ENCODE assay signal across 10 cellular contexts in the genomic region with DNA sequence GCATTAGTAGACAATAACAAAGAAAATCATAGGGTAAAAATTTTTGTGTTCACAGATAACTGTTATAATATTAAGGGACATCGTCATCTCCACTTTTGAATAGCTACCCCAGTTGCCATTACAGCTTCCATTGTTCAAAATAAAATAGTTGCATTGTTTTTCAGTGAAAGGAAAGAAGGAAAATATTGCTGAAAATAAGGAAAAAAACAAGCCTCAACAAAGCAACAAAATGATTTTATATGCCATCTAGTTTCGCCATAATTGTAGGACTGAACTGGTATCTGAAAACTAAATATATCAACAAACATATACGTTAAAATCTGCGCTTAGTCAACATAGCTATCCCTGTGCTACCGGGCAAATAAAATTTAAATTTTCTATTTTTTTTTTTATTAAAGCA. TPM values are rescaled to one million over a fixed set of nuclear protein-coding genes. Genes with fewer than 3 reads are reported as not detected.
DNase-seq lines count a peak whose midpoint lies in the region; ATAC-seq and TF ChIP-seq lines count a peak whose summit lies in the region.
"Had no signal": no experiment of that assay in that cellular context is flagged by ENCODE, and none has a peak within 500 bp of the region (broad histone marks: within the 10 kb centered on the region; RNA-seq: fewer than 3 reads in every experiment).

No MANE protein-coding gene starts in this region.

- POLR2A ChIA-PET in CD4-positive, alpha-beta T cell (lab: Charles Lee), result interaction anchor here (0.6 to 3.8 kb wide), 5 partner anchors 82 to 362 kb away, joined by 3 to 23 read pairs (median 3); a partner anchor contains a TSS

- peaks cover 61% of the 10 kb centered on the region for H3K4me1 Mint-ChIP-seq in CD4-positive, alpha-beta T cell (ENCODE audit: low read depth)
- peaks cover 58% of the 10 kb centered on the region for H3K4me1 Mint-ChIP-seq in central memory CD8-positive, alpha-beta T cell
- peaks cover 36 to 56% of the 10 kb centered on the region in 2 donors for H3K4me1 Mint-ChIP-seq in natural killer cell treated with Interleukin-12 subunit alpha and Interleukin-12 subunit beta and Interleukin-15 and Interleukin-18, amount 100 ng/mL, for 72 hours (ENCODE audit: low read depth in 2 of 2)

- DNase-seq in CD4-positive, alpha-beta T cell, result no peak
- no peak for DNase-seq in central memory CD8-positive, alpha-beta T cell (ENCODE audit: low spot score in 2 of 2)
- no peak for DNase-seq in natural killer cell treated with Interleukin-12 subunit alpha and Interleukin-12 subunit beta and Interleukin-15 and Interleukin-18, amount 100 ng/mL, for 72 hours (ENCODE audit: low spot score)
- DNase-seq in iPS-NIHi7 (ENCODE audit: extremely low spot score), result no peak
- DNase-seq in activated gamma-delta T cell (lab: John Stamatoyannopoulos, UW), result no peak
- no peak for DNase-seq in SKM-1 treated with dmso at 0.1 percent for 144 hours (lab: John Stamatoyannopoulos, UW; ENCODE audit: unreplicated experiment)
- DNase-seq: NCI-H2081, ovary had no signal

- no peaks in the 10 kb centered on the region for H3K9me3 Mint-ChIP-seq in CD4-positive, alpha-beta T cell
- no peaks in the 10 kb centered on the region for H3K9me3 Mint-ChIP-seq in central memory CD8-positive, alpha-beta T cell
- H3K9me3 Mint-ChIP-seq in natural killer cell treated with Interleukin-12 subunit alpha and Interleukin-12 subunit beta and Interleukin-15 and Interleukin-18, amount 100 ng/mL, for 72 hours, result no peaks in the 10 kb centered on the region

- no peaks in the 10 kb centered on the region for H4K20me1 ChIP-seq in KMS-11 (ENCODE audit: insufficient read depth)

- TF ChIP-seq CTCF in CD4-positive, alpha-beta T cell (IDR thresholded peaks at IDR 0.05), result no peak
- TF ChIP-seq CTCF in KMS-11 (conservative IDR thresholded peaks at IDR 0.05; ENCODE audit: low read depth, low read length), result no peak

- H3K27me3 Mint-ChIP-seq in CD4-positive, alpha-beta T cell, result no peaks in the 10 kb centered on the region
- no peaks in the 10 kb centered on the region for H3K27me3 Mint-ChIP-seq in central memory CD8-positive, alpha-beta T cell
- H3K27me3 Mint-ChIP-seq in natural killer cell treated with Interleukin-12 subunit alpha and Interleukin-12 subunit beta and Interleukin-15 and Interleukin-18, amount 100 ng/mL, for 72 hours, result no peaks in the 10 kb centered on the region

- peak overlapping the region; percentile 94 for H3K4me3 Mint-ChIP-seq in CD4-positive, alpha-beta T cell
- H3K4me3 Mint-ChIP-seq in central memory CD8-positive, alpha-beta T cell, result peak overlapping the region; percentile 36
- H3K4me3 Mint-ChIP-seq in natural killer cell treated with Interleukin-12 subunit alpha and Interleukin-12 subunit beta and Interleukin-15 and Interleukin-18, amount 100 ng/mL, for 72 hours, result peak overlapping the region; percentile 98

- no peaks in the 10 kb centered on the region for H3K9me3 ChIP-seq in CD4-positive, alpha-beta T cell (ENCODE audit: control insufficient read depth, low read length)
- H3K9me3 ChIP-seq: ovary had no signal

- H3K36me3 ChIP-seq in KMS-11 (ENCODE audit: insufficient read depth), result no peaks in the 10 kb centered on the region
- H3K36me3 ChIP-seq: ovary had no signal

- peak overlapping the region; percentile 70 for H3K4me2 ChIP-seq in KMS-11

- H2AFZ ChIP-seq in KMS-11 (ENCODE audit: low read depth), result no peak overlapping the region

- intact Hi-C loops in CD4-positive, alpha-beta T cell (cut with DNase I, micrococcal nuclease), result loop anchor here (2.0 to 10.0 kb wide), 6 partner anchors 16 to 362 kb away; a partner anchor contains a TSS

- no peak overlapping the region for H3K9ac ChIP-seq in KMS-11

- H3K27ac ChIP-seq in CD4-positive, alpha-beta T cell (ENCODE audit: low read depth, low read length), result no peak overlapping the region
- peak overlapping the region; percentile 97; the same call in 1 of the 2 replicates for H3K27ac ChIP-seq in KMS-11
- H3K27ac ChIP-seq: ovary had no signal

- no peaks in the 10 kb centered on the region for H3K27me3 ChIP-seq in CD4-positive, alpha-beta T cell (ENCODE audit: control insufficient read depth, insufficient read depth, low read length)
- H3K27me3 ChIP-seq in KMS-11 (ENCODE audit: insufficient read depth, low read depth), result no peaks in the 10 kb centered on the region
- H3K27me3 ChIP-seq: ovary had no signal

- no peak for ATAC-seq in CD4-positive, alpha-beta T cell (ENCODE audit: poor library complexity)
- ATAC-seq in central memory CD8-positive, alpha-beta T cell (replicated peaks; ENCODE audit: extremely low read depth, poor library complexity, severe bottlenecking), result no peak
- ATAC-seq in natural killer cell treated with Interleukin-12 subunit alpha and Interleukin-12 subunit beta and Interleukin-15 and Interleukin-18, amount 100 ng/mL, for 72 hours, result no peak
- ATAC-seq in HG02759 (IDR thresholded peaks at IDR 0.05; ENCODE audit: unreplicated experiment), result no peak

- H3K4me3 ChIP-seq in KMS-11 (IDR thresholded peaks at IDR 0.05; ENCODE audit: insufficient read depth, low read depth, low read length), result no peak overlapping the region

- H3K27ac Mint-ChIP-seq in CD4-positive, alpha-beta T cell, result peak overlapping the region; percentile 93
- no peak overlapping the region for H3K27ac Mint-ChIP-seq in central memory CD8-positive, alpha-beta T cell (ENCODE audit: low read depth)
- peak overlapping the region; percentile 92 to 98 for H3K27ac Mint-ChIP-seq in natural killer cell treated with Interleukin-12 subunit alpha and Interleukin-12 subunit beta and Interleukin-15 and Interleukin-18, amount 100 ng/mL, for 72 hours

- peaks cover 32% of the 10 kb centered on the region for H3K36me3 Mint-ChIP-seq in CD4-positive, alpha-beta T cell (ENCODE audit: low read depth)
- peaks cover 43% of the 10 kb centered on the region for H3K36me3 Mint-ChIP-seq in central memory CD8-positive, alpha-beta T cell (ENCODE audit: insufficient read depth)
- peaks cover 5% of the 10 kb centered on the region for H3K36me3 Mint-ChIP-seq in natural killer cell treated with Interleukin-12 subunit alpha and Interleukin-12 subunit beta and Interleukin-15 and Interleukin-18, amount 100 ng/mL, for 72 hours

- H3K79me2 ChIP-seq in KMS-11 (ENCODE audit: insufficient read depth, low read depth), result peaks cover 68% of the 10 kb centered on the region

- H3K4me1 ChIP-seq in KMS-11 (ENCODE audit: low read depth, poor library complexity, severe bottlenecking), result peaks cover 50% of the 10 kb centered on the region

- CTCF ChIA-PET in CD4-positive, alpha-beta T cell (lab: Charles Lee), result interaction anchor here (1.4 kb wide), 1 partner anchor 182 kb away, joined by 4 read pairs; no protein-coding TSS in a partner anchor

RNA-seq across cellular contexts. Expression of a gene that starts 3.3 kb away (rescaled TPM):
- 100 to 1,000 TPM; 112 to 113 TPM for total RNA-seq in CD4-positive, alpha-beta T cell
- 10 to 100 TPM; 66.9 to 82.1 TPM for total RNA-seq in natural killer cell treated with Interleukin-12 subunit alpha and Interleukin-12 subunit beta and Interleukin-15 and Interleukin-18, amount 100 ng/mL, for 72 hours

Comparison
In these comparisons a context has a peak if more than half of its experiments do, and no peak if none do; other contexts are left out.
1. H3K4me3 Mint-ChIP-seq: peak in every context shown above with its lines; median percentile 98 in natural killer cell treated with Interleukin-12 subunit alpha and Interleukin-12 subunit beta and Interleukin-15 and Interleukin-18, amount 100 ng/mL, for 72 hours; 94 in CD4-positive, alpha-beta T cell; 36 in central memory CD8-positive, alpha-beta T cell.